11 cellular contexts compared by ENCODE assay signal in genomic region chr5:151184316-151185042, GRCh38.
"Had no signal": no experiment of that assay in that cellular context is flagged by ENCODE, and none has a peak within 500 bp of the region (broad histone marks: within the 10 kb centered on the region; RNA-seq: fewer than 3 reads in every experiment).

No MANE protein-coding gene starts in this region.

- DNase-seq: activated CD4-positive, alpha-beta memory T cell treated with anti-CD3 and anti-CD28 coated beads, Interleukin-2, amount 10 ng/mL, durations not matched to agents 7 days and 5 days; activated CD4-positive, CD25-positive, alpha-beta regulatory T cell treated with anti-CD3 and anti-CD28 coated beads, Interleukin-2, amount 50 U/mL, for 72 hours; colonic mucosa; effector CD4-positive, alpha-beta T cell; gastrocnemius medialis; left ventricle myocardium superior; mesendoderm; stimulated activated CD4-positive, alpha-beta T cell treated with anti-CD3 and anti-CD28 coated beads, Interleukin-4, amount 100 ng/mL, for 1 hour; stimulated activated naive CD8-positive, alpha-beta T cell treated with anti-CD3 and anti-CD28 coated beads, Interleukin-15, amount 100 ng/mL, for 72 hours; SW 1271; thyroid gland had no signal

- H3K4me3 Mint-ChIP-seq: activated CD4-positive, alpha-beta memory T cell treated with anti-CD3 and anti-CD28 coated beads, Interleukin-2, amount 10 ng/mL, durations not matched to agents 7 days and 5 days; stimulated activated naive CD8-positive, alpha-beta T cell treated with anti-CD3 and anti-CD28 coated beads, Interleukin-15, amount 100 ng/mL, for 72 hours had no signal

- H3K27ac Mint-ChIP-seq: activated CD4-positive, alpha-beta memory T cell treated with anti-CD3 and anti-CD28 coated beads, Interleukin-2, amount 10 ng/mL, durations not matched to agents 7 days and 5 days had no signal

- ATAC-seq: gastrocnemius medialis; left ventricle myocardium superior; stimulated activated naive CD8-positive, alpha-beta T cell treated with anti-CD3 and anti-CD28 coated beads, Interleukin-15, amount 100 ng/mL, for 72 hours had no signal

- H3K27me3 Mint-ChIP-seq: activated CD4-positive, alpha-beta memory T cell treated with anti-CD3 and anti-CD28 coated beads, Interleukin-2, amount 10 ng/mL, durations not matched to agents 7 days and 5 days; stimulated activated naive CD8-positive, alpha-beta T cell treated with anti-CD3 and anti-CD28 coated beads, Interleukin-15, amount 100 ng/mL, for 72 hours had no signal

- H3K4me1 Mint-ChIP-seq: activated CD4-positive, alpha-beta memory T cell treated with anti-CD3 and anti-CD28 coated beads, Interleukin-2, amount 10 ng/mL, durations not matched to agents 7 days and 5 days had no signal
